In genomic region chr11:27506200-27507182, GRCh38 we compare ENCODE assay signal across 8 cellular contexts. TPM values are rescaled to one million over a fixed set of nuclear protein-coding genes. Genes with fewer than 3 reads are reported as not detected.
DNase-seq lines count a peak whose midpoint lies in the region; ATAC-seq, FAIRE-seq and TF ChIP-seq lines count a peak whose summit lies in the region.

Gene LIN7C (minus strand): TSS chr11:27506769. CDS start chr11:27506752, 17 bp downstream.

- 0% methylated on average over 60 of the region's 60 CpGs for WGBS in pancreas, 2 donors

- peaks cover 5% of the 10 kb centered on the region for H3K36me3 Mint-ChIP-seq in activated naive CD8-positive, alpha-beta T cell

- no peaks in the 10 kb centered on the region for H3K27me3 Mint-ChIP-seq in activated naive CD8-positive, alpha-beta T cell

- H3K4me1 ChIP-seq in pancreas (peaks cover 8 to 23% (median 15%) of the 10 kb centered on the region in 3 donors), tibial artery (peaks cover 0 to 49% (median 30%) of the 10 kb centered on the region in 4 donors)

- no peak for FAIRE-seq in pancreas (lab: Jason Lieb, UNC)

- no peaks in the 10 kb centered on the region for H3K27me3 ChIP-seq in pancreas
- no peaks in the 10 kb centered on the region for H3K27me3 ChIP-seq in tibial artery

- H3K4me1 Mint-ChIP-seq in activated naive CD8-positive, alpha-beta T cell (ENCODE audit: low read depth): peaks cover 53% of the 10 kb centered on the region

- H3K9me3 Mint-ChIP-seq in activated naive CD8-positive, alpha-beta T cell (ENCODE audit: low read depth): no peaks in the 10 kb centered on the region

- DNase-seq in GM10266 (ENCODE audit: extremely low spot score) (peak; percentile 88), NCI-H1092 (lab: John Stamatoyannopoulos, UW) (peak; percentile 96), SKM-1 (lab: John Stamatoyannopoulos, UW; ENCODE audit: unreplicated experiment) (peak; percentile 96), Right ventricle myocardium inferior (ENCODE audit: missing footprints) (peak; percentile 95), pancreas (peak; percentile 94 to 97 (median 96)), tibial artery (peak; percentile 97 to 98)

- peak within 1 kb of the TSS; percentile 100 for H3K4me3 Mint-ChIP-seq in activated naive CD8-positive, alpha-beta T cell

- peak; percentile 29 for TF ChIP-seq CTCF in GM10266 (IDR thresholded peaks at IDR 0.05; ENCODE audit: control insufficient read depth, insufficient read depth, low read depth, missing control alignments)
- no peak for TF ChIP-seq CTCF in pancreas (IDR thresholded peaks at IDR 0.05)
- TF ChIP-seq CTCF in tibial artery (IDR thresholded peaks at IDR 0.05): peak in 1 of 2 experiments; percentile 16

- H3K9me3 ChIP-seq in pancreas (no peaks in the 10 kb centered on the region), tibial artery (no peaks in the 10 kb centered on the region)

- peak; percentile 94 for ATAC-seq in HG02588 (IDR thresholded peaks at IDR 0.05; ENCODE audit: unreplicated experiment)
- ATAC-seq in Right ventricle myocardium inferior: peak; percentile 97
- ATAC-seq in pancreas: peak; percentile 98 to 100 (median 99)

- H3K27ac ChIP-seq in pancreas: peak within 1 kb of the TSS; percentile 77 to 86 (median 82)
- peak within 1 kb of the TSS; percentile 93 to 95 for H3K27ac ChIP-seq in tibial artery

- H3K27ac Mint-ChIP-seq in activated naive CD8-positive, alpha-beta T cell: peak within 1 kb of the TSS; percentile 100

- H3K36me3 ChIP-seq in pancreas: peaks cover 0 to 2% (median 0%) of the 10 kb centered on the region in 3 donors
- H3K36me3 ChIP-seq in tibial artery: peaks cover 0 to 2% (median under 1%) of the 10 kb centered on the region in 3 donors

- intact Hi-C loops in Right ventricle myocardium inferior (cut with DNase I) (no loop called here), pancreas (cut with DNase I) (no loop called here), tibial artery (cut with DNase I; ENCODE audit: low total_unique reads) (no loop called here)

- peak within 1 kb of the TSS; percentile 66 to 91 (median 78) for H3K4me3 ChIP-seq in pancreas
- peak within 1 kb of the TSS; percentile 74 to 86 for H3K4me3 ChIP-seq in tibial artery

RNA-seq across cellular contexts. Expression of gene LIN7C, which starts in this region (rescaled TPM):
- total RNA-seq in Right ventricle myocardium inferior (17.0 TPM), pancreas (10 to 100 TPM; 10.7 to 22.1 (median 17.0) TPM)
- polyA plus RNA-seq in pancreas: 1 to 10 TPM; 5.1 to 8.6 TPM

Comparison
In these comparisons a context has a peak if more than half of its experiments do, and no peak if none do; other contexts are left out.
1. Peak in every context shown above with its lines: DNase-seq, ATAC-seq, H3K4me3 ChIP-seq and H3K27ac ChIP-seq.